Comparison of ENCODE assay signal across 8 cellular contexts in genomic region chr10:26890956-26891355, GRCh38. TPM values are rescaled to one million over a fixed set of nuclear protein-coding genes. Genes with fewer than 3 reads are reported as not detected.
DNase-seq lines count a peak whose midpoint lies in the region; ATAC-seq and TF ChIP-seq lines count a peak whose summit lies in the region.
"Had no signal": no experiment of that assay in that cellular context is flagged by ENCODE, and none has a peak within 500 bp of the region (broad histone marks: within the 10 kb centered on the region; RNA-seq: fewer than 3 reads in every experiment).

No MANE protein-coding gene starts in this region.

- TF ChIP-seq CTCF in mesothelial cell of epicardium (IDR thresholded peaks at IDR 0.05; ENCODE audit: unreplicated experiment), result peak; percentile 36
- peak; percentile 80 for TF ChIP-seq CTCF in type B pancreatic cell (conservative IDR thresholded peaks at IDR 0.05)

- no peak overlapping the region for H3K4me3 Mint-ChIP-seq in mesothelial cell of epicardium
- H3K4me3 Mint-ChIP-seq in type B pancreatic cell, result no peak overlapping the region
- H3K4me3 Mint-ChIP-seq: activated naive CD8-positive, alpha-beta T cell had no signal

- peaks cover 3% of the 10 kb centered on the region for H3K9me3 Mint-ChIP-seq in mesothelial cell of epicardium
- peaks cover 4% of the 10 kb centered on the region for H3K9me3 Mint-ChIP-seq in type B pancreatic cell

- H3K4me1 Mint-ChIP-seq in mesothelial cell of epicardium (no peaks in the 10 kb centered on the region), type B pancreatic cell (ENCODE audit: unreplicated experiment) (no peaks in the 10 kb centered on the region)

- ATAC-seq in HG03196 (IDR thresholded peaks at IDR 0.05; ENCODE audit: unreplicated experiment), result no peak

- DNase-seq in GM04503 (ENCODE audit: low read depth) (peak; percentile 18), M059J (ENCODE audit: low read depth) (peak; percentile 42), T-helper 1 cell (peak in 3 of 5 donors; percentile 8 to 48 (median 8)), dermis blood vessel endothelial cell (peak; percentile 84), mesothelial cell of epicardium (ENCODE audit: low spot score in 2 of 2, unreplicated experiment in 2 of 2) (peak in 1 of 2 experiments; percentile 44), type B pancreatic cell (ENCODE audit: extremely low spot score, unreplicated experiment) (no peak)

- H3K27ac Mint-ChIP-seq in mesothelial cell of epicardium (no peak overlapping the region), type B pancreatic cell (peak overlapping the region; percentile 0)
- H3K27ac Mint-ChIP-seq: activated naive CD8-positive, alpha-beta T cell had no signal

- peaks cover 20% of the 10 kb centered on the region for H3K27me3 Mint-ChIP-seq in mesothelial cell of epicardium (ENCODE audit: low read depth)
- H3K27me3 Mint-ChIP-seq in type B pancreatic cell, result no peaks in the 10 kb centered on the region

- H3K36me3 Mint-ChIP-seq in mesothelial cell of epicardium, result no peaks in the 10 kb centered on the region
- no peaks in the 10 kb centered on the region for H3K36me3 Mint-ChIP-seq in type B pancreatic cell
- H3K36me3 Mint-ChIP-seq: activated naive CD8-positive, alpha-beta T cell had no signal

RNA-seq across cellular contexts. Expression of gene ABI1, which starts 30.2 kb away (rescaled TPM):
- total RNA-seq in M059J (2014; rRNA removed; shearing (Covaris generic)), result 31.3 and 32.0 TPM in 2 replicates
- 40.5 and 47.1 TPM in 2 replicates for total RNA-seq in dermis blood vessel endothelial cell
- 37.7 to 41.3 TPM (median 40.8 TPM) in 3 replicates for total RNA-seq in mesothelial cell of epicardium
- 45.5 and 53.2 TPM in 2 replicates for total RNA-seq in type B pancreatic cell (ENCODE audit: low replicate concordance)
